Comparison of ENCODE assay signal across 16 cellular contexts in genomic region chr22:23764931-23765881, GRCh38. TPM values are rescaled to one million over a fixed set of nuclear protein-coding genes. Genes with fewer than 3 reads are reported as not detected.
DNase-seq lines count a peak whose midpoint lies in the region; ATAC-seq and TF ChIP-seq lines count a peak whose summit lies in the region.
"Had no signal": no experiment of that assay in that cellular context is flagged by ENCODE, and none has a peak within 500 bp of the region (broad histone marks: within the 10 kb centered on the region; RNA-seq: fewer than 3 reads in every experiment).

No MANE protein-coding gene starts in this region.

- H3K14ac ChIP-seq in mesenchymal stem cell (ENCODE audit: low read length in 2 of 2) = peak overlapping the region in 1 of 2 experiments; percentile 26

- H3K79me1 ChIP-seq in mesenchymal stem cell (replicated peaks; ENCODE audit: low read length, poor library complexity, severe bottlenecking) = peaks cover 3% of the 10 kb centered on the region

- H2BK120ac ChIP-seq in mesenchymal stem cell (ENCODE audit: low read depth, low read length) = no peak overlapping the region

- H3K27me3 ChIP-seq in BE2C = no peaks in the 10 kb centered on the region
- no peaks in the 10 kb centered on the region for H3K27me3 ChIP-seq in DOHH2 (ENCODE audit: control insufficient read depth, low read length)
- H3K27me3 ChIP-seq in mesenchymal stem cell (ENCODE audit: control insufficient read depth in 1 of 2, insufficient read depth in 1 of 2, low read length in 2 of 2) = peaks cover 0 to 4% of the 10 kb centered on the region in 2 experiments

- peak overlapping the region in 1 of 2 experiments; percentile 22 for H3K18ac ChIP-seq in mesenchymal stem cell (ENCODE audit: low read depth in 1 of 2, low read length in 2 of 2)

- peak overlapping the region; percentile 8; the same call in 1 of the 2 replicates for H3K4me3 ChIP-seq in BE2C (ENCODE audit: low read depth, low read length)
- H3K4me3 ChIP-seq in DOHH2 (ENCODE audit: low read length) = peak overlapping the region; percentile 66
- H3K4me3 ChIP-seq in mesenchymal stem cell (ENCODE audit: insufficient read depth in 1 of 2, low read depth in 1 of 2, low read length in 2 of 2) = no peak overlapping the region
- H3K4me3 ChIP-seq: lung had no signal

- no peak overlapping the region for H3K23ac ChIP-seq in mesenchymal stem cell (ENCODE audit: low read length in 2 of 2)

- TF ChIP-seq CTCF in BE2C (IDR thresholded peaks at IDR 0.05; ENCODE audit: low read depth, low read length) (no peak), DOHH2 (IDR thresholded peaks at IDR 0.05; ENCODE audit: low read depth, low read length, poor library complexity, severe bottlenecking) (no peak)

- no peak for ATAC-seq in activated CD8-positive, alpha-beta T cell treated with anti-CD3 and anti-CD28 coated beads, Interleukin-2, amount 10 ng/mL, durations not matched to agents 7 days and 5 days
- no peak for ATAC-seq in GM21423 (IDR thresholded peaks at IDR 0.05; ENCODE audit: unreplicated experiment)
- ATAC-seq in activated CD4-positive, CD25-positive, alpha-beta regulatory T cell treated with anti-CD3 and anti-CD28 coated beads, Interleukin-2, amount 50 U/mL, for 24 hours = no peak
- ATAC-seq: SK-N-SH treated with all-trans-retinoic acid at 6 μM for 48 hours had no signal

- H4K8ac ChIP-seq in mesenchymal stem cell (ENCODE audit: low read length) = peak overlapping the region; percentile 40

- no peak overlapping the region for H2AK5ac ChIP-seq in mesenchymal stem cell (ENCODE audit: low read length, severe bottlenecking)

- H3K36me3 Mint-ChIP-seq in activated CD8-positive, alpha-beta T cell treated with anti-CD3 and anti-CD28 coated beads, Interleukin-2, amount 10 ng/mL, durations not matched to agents 7 days and 5 days (ENCODE audit: low read depth) = peaks cover 22% of the 10 kb centered on the region

- POLR2A ChIA-PET in activated CD8-positive, alpha-beta T cell treated with anti-CD3 and anti-CD28 coated beads, Interleukin-2, amount 10 ng/mL, durations not matched to agents 7 days and 5 days (lab: Charles Lee) = interaction anchor here (1.0 to 1.2 kb wide), 3 partner anchors 9 to 69 kb away, joined by 3 to 4 read pairs (median 3); partner anchors contain the start of gene ZNF70

- no peaks in the 10 kb centered on the region for H3K27me3 Mint-ChIP-seq in activated CD8-positive, alpha-beta T cell treated with anti-CD3 and anti-CD28 coated beads, Interleukin-2, amount 10 ng/mL, durations not matched to agents 7 days and 5 days (ENCODE audit: low read depth)

- no peaks in the 10 kb centered on the region for H3K9me3 ChIP-seq in BE2C
- H3K9me3 ChIP-seq in DOHH2 (ENCODE audit: control insufficient read depth, insufficient read depth, low read length) = no peaks in the 10 kb centered on the region
- H3K9me3 ChIP-seq in mesenchymal stem cell (ENCODE audit: control insufficient read depth, low read length) = no peaks in the 10 kb centered on the region

- H4K20me1 ChIP-seq in DOHH2 (ENCODE audit: control insufficient read depth, insufficient read depth, low read depth, low read length) = peaks cover 6% of the 10 kb centered on the region; the same call in 1 of the 2 replicates

- WGBS in mesenchymal stem cell = 98% methylated on average over 8 of the region's 9 CpGs

- H3K9ac ChIP-seq in mesenchymal stem cell (ENCODE audit: low read length) = no peak overlapping the region

- H3K27ac Mint-ChIP-seq in activated CD8-positive, alpha-beta T cell treated with anti-CD3 and anti-CD28 coated beads, Interleukin-2, amount 10 ng/mL, durations not matched to agents 7 days and 5 days = peak overlapping the region; percentile 55
- H3K27ac Mint-ChIP-seq: H9 had no signal

- H3K27ac ChIP-seq in DOHH2 (ENCODE audit: low read depth, low read length) (no peak overlapping the region), mesenchymal stem cell (ENCODE audit: low read length, poor library complexity, severe bottlenecking) (no peak overlapping the region)

- H4K91ac ChIP-seq in mesenchymal stem cell (ENCODE audit: low read length) = no peak overlapping the region

- peaks cover 53% of the 10 kb centered on the region for H3K4me1 Mint-ChIP-seq in activated CD8-positive, alpha-beta T cell treated with anti-CD3 and anti-CD28 coated beads, Interleukin-2, amount 10 ng/mL, durations not matched to agents 7 days and 5 days (ENCODE audit: low read depth)

- H3F3A ChIP-seq in DOHH2 (ENCODE audit: control insufficient read depth, insufficient read depth) = no peaks in the 10 kb centered on the region

- no peak overlapping the region for H2BK12ac ChIP-seq in mesenchymal stem cell (ENCODE audit: low read length in 2 of 2)

- peaks cover 46% of the 10 kb centered on the region for H3K79me2 ChIP-seq in DOHH2 (ENCODE audit: control insufficient read depth, low read length)

- H3K36me3 ChIP-seq in BE2C = peaks cover 32% of the 10 kb centered on the region
- peaks cover 44% of the 10 kb centered on the region for H3K36me3 ChIP-seq in DOHH2 (ENCODE audit: control insufficient read depth, low read length)
- H3K36me3 ChIP-seq in mesenchymal stem cell (ENCODE audit: control insufficient read depth in 1 of 2, insufficient read depth in 2 of 2, low read depth in 1 of 2, low read length in 2 of 2) = peaks cover 0 to 16% of the 10 kb centered on the region in 2 experiments

- peak overlapping the region; percentile 92 for H3K4me2 ChIP-seq in DOHH2 (ENCODE audit: low read length)
- no peak overlapping the region for H3K4me2 ChIP-seq in mesenchymal stem cell (ENCODE audit: low read length, poor library complexity, severe bottlenecking)

- no peak overlapping the region for H3K4me3 Mint-ChIP-seq in activated CD8-positive, alpha-beta T cell treated with anti-CD3 and anti-CD28 coated beads, Interleukin-2, amount 10 ng/mL, durations not matched to agents 7 days and 5 days
- H3K4me3 Mint-ChIP-seq: H9 had no signal

- no peaks in the 10 kb centered on the region for H3K9me3 Mint-ChIP-seq in activated CD8-positive, alpha-beta T cell treated with anti-CD3 and anti-CD28 coated beads, Interleukin-2, amount 10 ng/mL, durations not matched to agents 7 days and 5 days (ENCODE audit: insufficient read depth)
- H3K9me3 Mint-ChIP-seq: H9 had no signal

- H3K4ac ChIP-seq in mesenchymal stem cell (ENCODE audit: low read depth in 1 of 2, low read length in 2 of 2) = no peak overlapping the region

- no peak overlapping the region for H2AFZ ChIP-seq in mesenchymal stem cell (ENCODE audit: low read depth, low read length)

- H3K4me1 ChIP-seq in BE2C = peaks cover 18% of the 10 kb centered on the region; the same call in 1 of the 2 replicates
- H3K4me1 ChIP-seq in DOHH2 (ENCODE audit: control insufficient read depth, low read length) = peaks cover 64% of the 10 kb centered on the region
- H3K4me1 ChIP-seq in mesenchymal stem cell (ENCODE audit: control insufficient read depth, insufficient read depth, low read depth, low read length) = peaks cover 38% of the 10 kb centered on the region

- no peak for DNase-seq in BE2C
- no peak for DNase-seq in activated CD8-positive, alpha-beta T cell treated with anti-CD3 and anti-CD28 coated beads, Interleukin-2, amount 10 ng/mL, durations not matched to agents 7 days and 5 days
- DNase-seq in mesenchymal stem cell = no peak
- no peak for DNase-seq in AML-193 (lab: John Stamatoyannopoulos, UW)
- DNase-seq in medulla oblongata (ENCODE audit: extremely low spot score) = no peak
- DNase-seq: activated CD4-positive, alpha-beta T cell treated with anti-CD3 and anti-CD28 coated beads, Interleukin-2, amount 50 U/mL, for 4 hours; aorta; H9; head of caudate nucleus; NCI-H1105 treated with DMSO at 0.1 percent for 48 hours; NCI-H526 had no signal

- H2BK5ac ChIP-seq in mesenchymal stem cell (ENCODE audit: low read depth, low read length, poor library complexity, severe bottlenecking) = no peak overlapping the region

- CTCF ChIA-PET in activated CD8-positive, alpha-beta T cell treated with anti-CD3 and anti-CD28 coated beads, Interleukin-2, amount 10 ng/mL, durations not matched to agents 7 days and 5 days (lab: Charles Lee) = interaction anchor here (0.6 to 3.2 kb wide), 4 partner anchors 13 to 92 kb away, joined by 3 to 15 read pairs (median 4); partner anchors contain the start of gene SLC2A11

- no peaks in the 10 kb centered on the region for H3K9me2 ChIP-seq in DOHH2 (replicated peaks; ENCODE audit: control insufficient read depth, low read length)

- H2BK15ac ChIP-seq in mesenchymal stem cell (ENCODE audit: low read depth, poor library complexity, severe bottlenecking) = no peak overlapping the region

RNA-seq across cellular contexts. Expression of gene C22orf15, which starts 2.4 kb away (rescaled TPM):
- polyA plus RNA-seq in BE2C (2012; ENCODE audit: insufficient read depth, insufficient read length, low read depth) = 1.1 TPM
- 1 to 10 TPM in 1 of 2 experiments, under 1 TPM in 1; 0.81 to 1.4 TPM for total RNA-seq in activated CD8-positive, alpha-beta T cell treated with anti-CD3 and anti-CD28 coated beads, Interleukin-2, amount 10 ng/mL, durations not matched to agents 7 days and 5 days
- polyA plus RNA-seq in mesenchymal stem cell (2013, experiment 1 of 2) = 0.15 TPM
- polyA plus RNA-seq in mesenchymal stem cell (2013, experiment 2 of 2) = 0.26 TPM

RNA-seq across cellular contexts. Expression of gene CHCHD10, which starts 2.6 kb away (rescaled TPM):
- polyA plus RNA-seq in BE2C (2012; ENCODE audit: insufficient read depth, insufficient read length, low read depth) = 349 TPM
- total RNA-seq in activated CD8-positive, alpha-beta T cell treated with anti-CD3 and anti-CD28 coated beads, Interleukin-2, amount 10 ng/mL, durations not matched to agents 7 days and 5 days = 100 to 1,000 TPM; 134 to 140 TPM
- 425 TPM for polyA plus RNA-seq in mesenchymal stem cell (2013, experiment 1 of 2)
- polyA plus RNA-seq in mesenchymal stem cell (2013, experiment 2 of 2) = 448 TPM

RNA-seq across cellular contexts. Expression of gene MMP11, which starts 7.4 kb away (rescaled TPM):
- 9.5 TPM for polyA plus RNA-seq in BE2C (2012; ENCODE audit: insufficient read depth, insufficient read length, low read depth)
- under 1 TPM; 0.42 to 0.55 TPM for total RNA-seq in activated CD8-positive, alpha-beta T cell treated with anti-CD3 and anti-CD28 coated beads, Interleukin-2, amount 10 ng/mL, durations not matched to agents 7 days and 5 days
- polyA plus RNA-seq in mesenchymal stem cell (2013, experiment 1 of 2) = 24.7 TPM
- polyA plus RNA-seq in mesenchymal stem cell (2013, experiment 2 of 2) = 25.1 TPM

RNA-seq across cellular contexts. Expression of gene VPREB3, which starts 11.0 kb away (rescaled TPM):
- polyA plus RNA-seq in BE2C (2012; ENCODE audit: insufficient read depth, insufficient read length, low read depth) = 1.8 TPM
- total RNA-seq in activated CD8-positive, alpha-beta T cell treated with anti-CD3 and anti-CD28 coated beads, Interleukin-2, amount 10 ng/mL, durations not matched to agents 7 days and 5 days = not detected
- polyA plus RNA-seq in mesenchymal stem cell (2013, experiment 1 of 2) = 0.68 TPM
- polyA plus RNA-seq in mesenchymal stem cell (2013, experiment 2 of 2) = 0.52 TPM
- total RNA-seq: lung had no signal
- polyA plus RNA-seq: aorta had no signal

RNA-seq across cellular contexts. Expression of gene ZNF70, which starts 14.3 kb away (rescaled TPM):
- 3.0 TPM for polyA plus RNA-seq in BE2C (2012; ENCODE audit: insufficient read depth, insufficient read length, low read depth)
- total RNA-seq in activated CD8-positive, alpha-beta T cell treated with anti-CD3 and anti-CD28 coated beads, Interleukin-2, amount 10 ng/mL, durations not matched to agents 7 days and 5 days = 1 to 10 TPM; 2.1 to 2.2 TPM
- 3.8 TPM for polyA plus RNA-seq in mesenchymal stem cell (2013, experiment 1 of 2)
- 3.5 TPM for polyA plus RNA-seq in mesenchymal stem cell (2013, experiment 2 of 2)

Comparison
In these comparisons a context has a peak if more than half of its experiments do, and no peak if none do; other contexts are left out.
1. H3K4me3 ChIP-seq: peak in BE2C (single experiment) and DOHH2 (single experiment); none in mesenchymal stem cell (0 of 2).